In the genomic region with DNA sequence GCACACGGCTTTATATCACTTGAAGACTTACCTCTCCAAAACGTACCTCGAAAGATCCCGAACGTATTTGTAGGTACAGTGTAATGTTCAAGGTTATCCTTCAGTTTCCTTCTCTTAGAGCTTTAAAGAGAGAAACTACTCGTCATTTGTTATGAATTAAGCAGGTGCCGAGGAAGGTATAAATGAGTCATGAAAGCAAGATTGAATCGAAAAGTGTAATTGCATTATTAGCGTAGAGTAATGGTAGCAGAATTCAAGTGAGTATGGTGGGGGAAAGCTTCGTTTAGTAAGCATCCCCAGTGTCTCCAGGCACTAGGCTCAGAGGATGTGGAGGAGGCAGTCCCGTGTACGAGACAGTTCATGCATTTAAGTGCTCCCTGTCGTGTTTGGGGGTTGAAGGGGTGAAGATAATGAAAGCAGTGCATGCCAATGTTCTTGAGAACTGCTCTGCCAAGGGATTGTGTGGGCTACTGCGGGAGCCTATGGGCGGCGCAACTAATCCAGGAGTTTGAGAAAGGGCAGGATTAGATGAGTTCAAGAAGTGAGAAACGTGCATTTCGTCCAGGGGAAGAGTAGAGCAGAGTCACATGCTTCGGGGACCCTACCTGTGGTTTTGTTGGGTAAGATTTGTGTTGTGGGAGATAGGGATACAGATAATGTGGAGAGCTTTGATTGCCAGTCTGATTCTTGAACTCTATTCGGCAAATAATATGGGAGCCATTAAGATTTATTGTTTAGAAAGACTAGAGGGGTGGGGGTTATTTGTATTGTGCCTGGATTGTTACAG, we compare ENCODE assay signal across 8 cellular contexts. TPM values are rescaled to one million over a fixed set of nuclear protein-coding genes. Genes with fewer than 3 reads are reported as not detected.
DNase-seq lines count a peak whose midpoint lies in the region; ATAC-seq and TF ChIP-seq lines count a peak whose summit lies in the region.

No MANE protein-coding gene starts in this region.

- peak overlapping the region; percentile 96 for H3K27ac ChIP-seq in C4-2B
- peak overlapping the region; percentile 96 for H3K27ac ChIP-seq in Panc1 (ENCODE audit: low read length)
- peak overlapping the region; percentile 58 for H3K27ac ChIP-seq in epithelial cell of prostate
- H3K27ac ChIP-seq in trophoblast cell (ENCODE audit: low read depth, low read length) = no peak overlapping the region

- H3K79me1 ChIP-seq in trophoblast cell (ENCODE audit: low read length) = peaks cover 4% of the 10 kb centered on the region

- peak overlapping the region; percentile 89 to 97 for H3K4me3 ChIP-seq in Panc1 (ENCODE audit: low read depth in 2 of 2, low read length in 2 of 2)
- peak overlapping the region; percentile 91 for H3K4me3 ChIP-seq in trophoblast cell (ENCODE audit: low read depth, low read length)

- peak overlapping the region; percentile 86 for H4K8ac ChIP-seq in trophoblast cell (ENCODE audit: low read depth, low read length)

- H3K9me3 ChIP-seq in Panc1 (ENCODE audit: control insufficient read depth, insufficient read depth, low read depth, low read length) = no peaks in the 10 kb centered on the region
- H3K9me3 ChIP-seq in trophoblast cell (ENCODE audit: insufficient read depth, low read depth, low read length) = no peaks in the 10 kb centered on the region

- no CpG with 5 or more reads among the region's 20 CpGs for WGBS in trophoblast cell (ENCODE audit: extremely low coverage, insufficient coverage, insufficient read length)

- peak; percentile 15 for TF ChIP-seq CTCF in C4-2B (conservative IDR thresholded peaks at IDR 0.05)
- no peak for TF ChIP-seq CTCF in Panc1 (IDR thresholded peaks at IDR 0.05)

- BruUV-seq in Panc1 (replicated peaks; lab: Mats Ljungman, UMichigan) = TSS peak; percentile 81

- peak overlapping the region; percentile 0 for H4K12ac ChIP-seq in trophoblast cell (ENCODE audit: low read depth, low read length)

- no peak overlapping the region for H2AK5ac ChIP-seq in trophoblast cell (ENCODE audit: low read length)

- H2BK12ac ChIP-seq in trophoblast cell (ENCODE audit: low read length) = no peak overlapping the region

- POLR2A ChIA-PET in Panc1 (lab: Charles Lee) = no interaction called here

- H3K4me1 ChIP-seq in Panc1 (ENCODE audit: control insufficient read depth, insufficient read depth, low read length) (peaks cover 15% of the 10 kb centered on the region; the same call in 1 of the 2 replicates), trophoblast cell (ENCODE audit: control insufficient read depth in 1 of 2, insufficient read depth in 2 of 2, low read length in 2 of 2) (peaks cover 2 to 4% of the 10 kb centered on the region in 2 experiments)

- no peak overlapping the region for H3K18ac ChIP-seq in trophoblast cell (ENCODE audit: low read length)

- intact Hi-C loops in Panc1 (cut with micrococcal nuclease; ENCODE audit: unreplicated experiment) = no loop called here

- peak overlapping the region; percentile 73 for H3K4me2 ChIP-seq in trophoblast cell (ENCODE audit: low read length)

- no peak overlapping the region for H2BK120ac ChIP-seq in trophoblast cell (ENCODE audit: insufficient read depth, low read length, poor library complexity)

- H3K9ac ChIP-seq in trophoblast cell (ENCODE audit: low read length) = peak overlapping the region; percentile 44

- in situ Hi-C loops in Panc1 (cut with HindIII; ENCODE audit: low pct_unique_long_range_greater_than_20kb, low sequenced_read_pairs) = no loop called here

- peaks cover 18% of the 10 kb centered on the region for H3K36me3 ChIP-seq in Panc1 (ENCODE audit: control insufficient read depth, insufficient read depth, low read length)
- peaks cover 0 to 6% of the 10 kb centered on the region in 2 experiments for H3K36me3 ChIP-seq in trophoblast cell (ENCODE audit: control insufficient read depth in 1 of 2, insufficient read depth in 2 of 2, low read length in 2 of 2)

- H3K79me2 ChIP-seq in trophoblast cell (ENCODE audit: control insufficient read depth, insufficient read depth, low read length, poor library complexity) = no peaks in the 10 kb centered on the region

- H3K4ac ChIP-seq in trophoblast cell (ENCODE audit: low read depth, low read length) = peak overlapping the region; percentile 87

- H3K23ac ChIP-seq in trophoblast cell (ENCODE audit: low read length) = no peak overlapping the region

- H4K91ac ChIP-seq in trophoblast cell (ENCODE audit: low read depth, low read length) = no peak overlapping the region

- ATAC-seq in GM21528 (IDR thresholded peaks at IDR 0.05; ENCODE audit: low FRiP score, unreplicated experiment) (peak; percentile 7), Panc1 (no peak), GM19467 (IDR thresholded peaks at IDR 0.05; ENCODE audit: unreplicated experiment) (no peak), HG03354 (IDR thresholded peaks at IDR 0.05; ENCODE audit: poor library complexity, severe bottlenecking, unreplicated experiment) (no peak)

- CTCF ChIA-PET in Panc1 (lab: Charles Lee) = no interaction called here

- H2BK5ac ChIP-seq in trophoblast cell (ENCODE audit: low read depth, low read length, poor library complexity) = no peak overlapping the region

- DNase-seq in Panc1 (ENCODE audit: low read depth, low spot score) = peak; percentile 12
- no peak for DNase-seq in epithelial cell of prostate (ENCODE audit: low read depth, low spot score)
- DNase-seq in trophoblast cell = peak in 1 of 2 donors; percentile 3
- no peak for DNase-seq in mesenteric fat pad (ENCODE audit: low spot score)

- no peak overlapping the region for H3K14ac ChIP-seq in trophoblast cell (ENCODE audit: low read length)

- H2AFZ ChIP-seq in trophoblast cell (ENCODE audit: insufficient read depth, low read length, poor library complexity) = peak overlapping the region; percentile 84

- no peaks in the 10 kb centered on the region for H3K27me3 ChIP-seq in Panc1 (ENCODE audit: control insufficient read depth, insufficient read depth, low read length)
- no peaks in the 10 kb centered on the region for H3K27me3 ChIP-seq in trophoblast cell (ENCODE audit: insufficient read depth, low read length)

RNA-seq across cellular contexts. Expression of a gene that starts 0.9 kb away (rescaled TPM):
- 35.4 TPM for total RNA-seq in Panc1 (2021; ENCODE audit: unreplicated experiment)
- polyA plus RNA-seq in Panc1 (2012; ENCODE audit: insufficient read length) = 21.0 TPM
- polyA plus RNA-seq in trophoblast cell (2013) = 5.2 and 5.4 TPM in 2 replicates
- 20.3 TPM for total RNA-seq in mesenteric fat pad

RNA-seq across cellular contexts. Expression of a gene that starts 41.2 kb away (rescaled TPM):
- 46.7 TPM for total RNA-seq in Panc1 (2021; ENCODE audit: unreplicated experiment)
- 104 TPM for polyA plus RNA-seq in Panc1 (2012; ENCODE audit: insufficient read length)
- 17.5 and 20.8 TPM in 2 replicates for polyA plus RNA-seq in trophoblast cell (2013)
- 21.0 TPM for total RNA-seq in mesenteric fat pad
